In genomic region chr10:53209941-53210611, GRCh38 we compare ENCODE assay signal across 10 cellular contexts.
A peak's percentile ranks its signal among the peaks of the same experiment; 100 is the strongest.
DNase-seq lines count a peak whose midpoint lies in the region; ATAC-seq and TF ChIP-seq lines count a peak whose summit lies in the region.
"Had no signal": no experiment of that assay in that cellular context is flagged by ENCODE, and none has a peak within 500 bp of the region (broad histone marks: within the 10 kb centered on the region; RNA-seq: fewer than 3 reads in every experiment).

No MANE protein-coding gene starts in this region.

- no peak overlapping the region for H3K4me2 ChIP-seq in osteoblast (ENCODE audit: insufficient read depth, low read length)

- ATAC-seq in GM21423 (IDR thresholded peaks at IDR 0.05; ENCODE audit: unreplicated experiment) = no peak

- H3K4me1 ChIP-seq in cardiac muscle cell (ENCODE audit: low read depth) = no peaks in the 10 kb centered on the region
- no peaks in the 10 kb centered on the region for H3K4me1 ChIP-seq in right atrium auricular region
- H3K4me1 ChIP-seq in osteoblast (ENCODE audit: insufficient read depth, low read length) = no peaks in the 10 kb centered on the region

- H3K27me3 Mint-ChIP-seq in type B pancreatic cell = no peaks in the 10 kb centered on the region
- H3K27me3 Mint-ChIP-seq: CD4-positive, alpha-beta T cell had no signal

- no peak overlapping the region for H2AFZ ChIP-seq in osteoblast (ENCODE audit: low read length)

- H3K36me3 ChIP-seq in cardiac muscle cell (no peaks in the 10 kb centered on the region), right atrium auricular region (no peaks in the 10 kb centered on the region), osteoblast (ENCODE audit: insufficient read depth, low read length) (no peaks in the 10 kb centered on the region)

- H4K20me1 ChIP-seq in osteoblast (ENCODE audit: insufficient read depth, low read length) = no peaks in the 10 kb centered on the region

- TF ChIP-seq CTCF in cardiac muscle cell (IDR thresholded peaks at IDR 0.05; ENCODE audit: low read depth, low read length) (no peak), right atrium auricular region (IDR thresholded peaks at IDR 0.05) (peak in 1 of 2 donors; percentile 38), type B pancreatic cell (conservative IDR thresholded peaks at IDR 0.05) (peak; percentile 74), osteoblast (IDR thresholded peaks at IDR 0.05; ENCODE audit: extremely low read depth, low read depth, low read length) (no peak)

- no peaks in the 10 kb centered on the region for H3K36me3 Mint-ChIP-seq in type B pancreatic cell

- H3K27ac ChIP-seq in cardiac muscle cell (no peak overlapping the region), right atrium auricular region (no peak overlapping the region), osteoblast (ENCODE audit: low read depth, low read length) (no peak overlapping the region)

- no peak overlapping the region for H3K27ac Mint-ChIP-seq in type B pancreatic cell
- H3K27ac Mint-ChIP-seq: CD4-positive, alpha-beta T cell had no signal

- H3K4me3 Mint-ChIP-seq in type B pancreatic cell = no peak overlapping the region
- H3K4me3 Mint-ChIP-seq: CD4-positive, alpha-beta T cell had no signal

- H3K4me3 ChIP-seq in cardiac muscle cell = no peak overlapping the region
- H3K4me3 ChIP-seq in right atrium auricular region = no peak overlapping the region
- H3K4me3 ChIP-seq in osteoblast (ENCODE audit: insufficient read depth, low read length) = no peak overlapping the region

- no peaks in the 10 kb centered on the region for H3K27me3 ChIP-seq in cardiac muscle cell
- no peaks in the 10 kb centered on the region for H3K27me3 ChIP-seq in right atrium auricular region
- no peaks in the 10 kb centered on the region for H3K27me3 ChIP-seq in osteoblast (ENCODE audit: insufficient read depth, low read length)

- no peaks in the 10 kb centered on the region for H3K9me3 Mint-ChIP-seq in type B pancreatic cell

- peak; percentile 6 to 37 for DNase-seq in cardiac muscle cell (ENCODE audit: low read depth in 1 of 2, low spot score in 1 of 2)
- no peak for DNase-seq in right atrium auricular region (ENCODE audit: low spot score)
- DNase-seq in OCI-M1 (lab: John Stamatoyannopoulos, UW) = peak; percentile 68
- peak; percentile 29 for DNase-seq in glomerular endothelial cell (ENCODE audit: extremely low read depth, low read depth, low spot score)
- no peak for DNase-seq in type B pancreatic cell (ENCODE audit: extremely low spot score, unreplicated experiment)
- DNase-seq in osteoblast (ENCODE audit: insufficient read length, low spot score, missing footprints) = no peak
- no peak for DNase-seq in T-helper 9 cell
- DNase-seq: CD4-positive, alpha-beta T cell; cortex of kidney had no signal

- no peaks in the 10 kb centered on the region for H3K79me2 ChIP-seq in osteoblast (ENCODE audit: insufficient read depth, low read length)

- H3K9me3 ChIP-seq in cardiac muscle cell (ENCODE audit: low read depth) (no peaks in the 10 kb centered on the region), right atrium auricular region (no peaks in the 10 kb centered on the region), osteoblast (ENCODE audit: low read depth, low read length) (no peaks in the 10 kb centered on the region)

- peaks cover 6% of the 10 kb centered on the region for H3K4me1 Mint-ChIP-seq in type B pancreatic cell (ENCODE audit: unreplicated experiment)

Comparison
In these comparisons a context has a peak if more than half of its experiments do, and no peak if none do; other contexts are left out.
1. DNase-seq: peak in cardiac muscle cell (2 of 2), OCI-M1 (single experiment) and glomerular endothelial cell (single experiment); none in right atrium auricular region (single experiment), type B pancreatic cell (single experiment), osteoblast (single experiment) and T-helper 9 cell (single experiment).